14 cellular contexts compared by ENCODE assay signal in the genomic region with DNA sequence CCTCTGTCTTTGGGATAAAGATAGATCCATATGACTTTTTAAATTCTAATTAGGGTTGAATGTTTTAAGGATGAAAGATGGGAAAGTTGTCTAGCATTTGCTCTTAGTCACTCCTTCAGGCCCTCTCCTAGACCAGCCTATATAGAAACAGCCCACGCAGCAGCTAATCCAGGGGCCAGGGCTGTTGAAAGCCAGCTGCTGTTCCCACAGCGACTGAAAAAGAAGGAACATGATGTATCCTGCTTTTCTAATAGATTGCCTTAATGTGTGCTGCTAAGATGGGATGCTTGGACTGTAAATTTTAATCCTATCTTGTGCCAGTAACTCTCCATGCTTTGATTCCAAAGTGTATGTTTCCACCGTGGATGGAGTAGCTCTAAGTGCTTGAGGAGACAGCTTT. TPM values are rescaled to one million over a fixed set of nuclear protein-coding genes. Genes with fewer than 3 reads are reported as not detected.
DNase-seq lines count a peak whose midpoint lies in the region; ATAC-seq and TF ChIP-seq lines count a peak whose summit lies in the region.
"Had no signal": no experiment of that assay in that cellular context is flagged by ENCODE, and none has a peak within 500 bp of the region (broad histone marks: within the 10 kb centered on the region; RNA-seq: fewer than 3 reads in every experiment).

No MANE protein-coding gene starts in this region.

- no peaks in the 10 kb centered on the region for H3K27me3 ChIP-seq in endodermal cell (ENCODE audit: control insufficient read depth, insufficient read depth, low read length, poor library complexity, severe bottlenecking)
- H3K27me3 ChIP-seq in stomach smooth muscle (ENCODE audit: control insufficient read depth in 1 of 2, insufficient read depth in 2 of 2, low read length in 2 of 2): no peaks in the 10 kb centered on the region
- H3K27me3 ChIP-seq in CD4-positive, alpha-beta T cell (ENCODE audit: control insufficient read depth, insufficient read depth, low read length): no peaks in the 10 kb centered on the region
- H3K27me3 ChIP-seq in HAP-1 (ENCODE audit: low read depth): no peaks in the 10 kb centered on the region

- ATAC-seq in CD4-positive, alpha-beta T cell (ENCODE audit: poor library complexity): no peak
- ATAC-seq: HCT116; natural killer cell treated with Interleukin-12 subunit alpha and Interleukin-12 subunit beta and Interleukin-15 and Interleukin-18, amount 100 ng/mL, for 72 hours had no signal

- H3K27ac Mint-ChIP-seq in endodermal cell: no peak overlapping the region
- H3K27ac Mint-ChIP-seq in CD4-positive, alpha-beta T cell: no peak overlapping the region
- H3K27ac Mint-ChIP-seq: natural killer cell treated with Interleukin-12 subunit alpha and Interleukin-12 subunit beta and Interleukin-15 and Interleukin-18, amount 100 ng/mL, for 72 hours had no signal

- in situ Hi-C loops in HAP-1 (cut with MboI; ENCODE audit: low sequenced_read_pairs): no loop called here

- H3K9me3 Mint-ChIP-seq in endodermal cell: no peaks in the 10 kb centered on the region
- no peaks in the 10 kb centered on the region for H3K9me3 Mint-ChIP-seq in CD4-positive, alpha-beta T cell
- H3K9me3 Mint-ChIP-seq: natural killer cell treated with Interleukin-12 subunit alpha and Interleukin-12 subunit beta and Interleukin-15 and Interleukin-18, amount 100 ng/mL, for 72 hours had no signal

- no peaks in the 10 kb centered on the region for H3K4me1 Mint-ChIP-seq in endodermal cell
- no peaks in the 10 kb centered on the region for H3K4me1 Mint-ChIP-seq in CD4-positive, alpha-beta T cell (ENCODE audit: low read depth)

- DNase-seq in NCI-H1694 treated with DMSO at 0.1 percent for 48 hours (lab: John Stamatoyannopoulos, UW): peak; percentile 34
- no peak for DNase-seq in NCI-H1694 (lab: John Stamatoyannopoulos, UW)
- DNase-seq in endodermal cell: peak; percentile 24
- DNase-seq in CD4-positive, alpha-beta T cell: no peak
- DNase-seq in HAP-1 (ENCODE audit: low spot score in 2 of 2): no peak
- DNase-seq in iPS-NIHi11 (ENCODE audit: low spot score): no peak
- DNase-seq: 8988T; activated CD4-positive, CD25-positive, alpha-beta regulatory T cell treated with anti-CD3 and anti-CD28 coated beads, Interleukin-2, amount 50 U/mL, for 72 hours; NCI-H1048; small intestine had no signal

- H3K36me3 ChIP-seq in endodermal cell (ENCODE audit: control insufficient read depth, insufficient read depth, low read length): peaks cover 51% of the 10 kb centered on the region
- H3K36me3 ChIP-seq in mesodermal cell (ENCODE audit: control insufficient read depth, insufficient read depth, low read length): peaks cover 5% of the 10 kb centered on the region
- peaks cover 7 to 27% of the 10 kb centered on the region in 2 donors for H3K36me3 ChIP-seq in stomach smooth muscle (ENCODE audit: control insufficient read depth in 2 of 2, insufficient read depth in 2 of 2, low read length in 2 of 2)
- H3K36me3 ChIP-seq in HAP-1 (replicated peaks): peaks cover 4% of the 10 kb centered on the region

- H3K4me1 ChIP-seq in endodermal cell (ENCODE audit: control insufficient read depth, insufficient read depth, low read length) (no peaks in the 10 kb centered on the region), mesodermal cell (ENCODE audit: control insufficient read depth, insufficient read depth, low read length, poor library complexity, severe bottlenecking) (peaks cover 18% of the 10 kb centered on the region), stomach smooth muscle (ENCODE audit: control insufficient read depth, insufficient read depth, low read length) (peaks cover 13% of the 10 kb centered on the region), HAP-1 (no peaks in the 10 kb centered on the region; the same call in 1 of the 2 replicates)

- H3K9ac ChIP-seq in endodermal cell (ENCODE audit: extremely low read depth, low read length, poor library complexity, severe bottlenecking) (no peak overlapping the region), stomach smooth muscle (ENCODE audit: low read length in 2 of 2) (peak overlapping the region in 1 of 2 donors; percentile 36)

- H3K36me3 Mint-ChIP-seq in endodermal cell (ENCODE audit: low read depth): peaks cover 52% of the 10 kb centered on the region
- peaks cover 79% of the 10 kb centered on the region for H3K36me3 Mint-ChIP-seq in CD4-positive, alpha-beta T cell (ENCODE audit: low read depth)

- no peaks in the 10 kb centered on the region for H3K9me3 ChIP-seq in endodermal cell (ENCODE audit: control insufficient read depth, low read length)
- H3K9me3 ChIP-seq in mesodermal cell (ENCODE audit: control insufficient read depth, low read length): no peaks in the 10 kb centered on the region
- no peaks in the 10 kb centered on the region for H3K9me3 ChIP-seq in stomach smooth muscle (ENCODE audit: control insufficient read depth in 2 of 2, low read length in 2 of 2)
- no peaks in the 10 kb centered on the region for H3K9me3 ChIP-seq in CD4-positive, alpha-beta T cell (ENCODE audit: control insufficient read depth, low read length)
- no peaks in the 10 kb centered on the region for H3K9me3 ChIP-seq in HAP-1

- H3K4me3 ChIP-seq in endodermal cell (ENCODE audit: low read length): no peak overlapping the region
- no peak overlapping the region for H3K4me3 ChIP-seq in mesodermal cell (ENCODE audit: extremely low read depth, insufficient read depth, low read length, poor library complexity, severe bottlenecking)
- no peak overlapping the region for H3K4me3 ChIP-seq in stomach smooth muscle (ENCODE audit: low read length in 2 of 2)
- H3K4me3 ChIP-seq in HAP-1: no peak overlapping the region

- CTCF ChIA-PET in CD4-positive, alpha-beta T cell (lab: Charles Lee): no interaction called here

- 80 to 91% methylated on average over 2 to 3 of the region's 3 CpGs for WGBS in endodermal cell (ENCODE audit: insufficient coverage in 1 of 2, insufficient read length in 1 of 2), 2 experiments
- 33 to 71% methylated on average over 1 of the region's 3 CpGs for WGBS in mesodermal cell (ENCODE audit: insufficient coverage in 2 of 2), 2 experiments

- intact Hi-C loops in CD4-positive, alpha-beta T cell (cut with DNase I, micrococcal nuclease): no loop called here

- TF ChIP-seq CTCF in endodermal cell (conservative IDR thresholded peaks at IDR 0.05): no peak
- TF ChIP-seq CTCF in CD4-positive, alpha-beta T cell (IDR thresholded peaks at IDR 0.05): no peak

- H3K4me3 Mint-ChIP-seq in endodermal cell: no peak overlapping the region
- no peak overlapping the region for H3K4me3 Mint-ChIP-seq in CD4-positive, alpha-beta T cell
- H3K4me3 Mint-ChIP-seq: natural killer cell treated with Interleukin-12 subunit alpha and Interleukin-12 subunit beta and Interleukin-15 and Interleukin-18, amount 100 ng/mL, for 72 hours had no signal

- no peaks in the 10 kb centered on the region for H3K27me3 Mint-ChIP-seq in endodermal cell (ENCODE audit: insufficient read depth)
- H3K27me3 Mint-ChIP-seq in CD4-positive, alpha-beta T cell: no peaks in the 10 kb centered on the region
- H3K27me3 Mint-ChIP-seq: natural killer cell treated with Interleukin-12 subunit alpha and Interleukin-12 subunit beta and Interleukin-15 and Interleukin-18, amount 100 ng/mL, for 72 hours had no signal

- H3K27ac ChIP-seq in endodermal cell (ENCODE audit: low read depth, low read length) (peak overlapping the region; percentile 22), mesodermal cell (ENCODE audit: low read depth, low read length, severe bottlenecking) (peak overlapping the region; percentile 18), stomach smooth muscle (ENCODE audit: low read length) (peak overlapping the region; percentile 32)
- H3K27ac ChIP-seq in CD4-positive, alpha-beta T cell (ENCODE audit: low read depth, low read length): no peak overlapping the region

- POLR2A ChIA-PET in CD4-positive, alpha-beta T cell (lab: Charles Lee): no interaction called here

RNA-seq across cellular contexts. Expression of gene SLC36A1, which starts 33.0 kb away (rescaled TPM):
- 10 to 100 TPM; 15.4 to 33.3 TPM for total RNA-seq in endodermal cell
- polyA plus RNA-seq in endodermal cell (2013, experiment 1 of 2): 10.9 TPM
- 8.0 TPM for polyA plus RNA-seq in endodermal cell (2013, experiment 2 of 2)
- polyA plus RNA-seq in mesodermal cell (2013, experiment 1 of 2): 3.9 TPM
- 4.0 TPM for polyA plus RNA-seq in mesodermal cell (2013, experiment 2 of 2)
- total RNA-seq in CD4-positive, alpha-beta T cell: 1 to 10 TPM; 2.2 to 2.8 TPM

Comparison
In these comparisons a context has a peak if more than half of its experiments do, and no peak if none do; other contexts are left out.
1. DNase-seq: peak in NCI-H1694 treated with DMSO at 0.1 percent for 48 hours (single experiment) and endodermal cell (single experiment); none in NCI-H1694 (single experiment), CD4-positive, alpha-beta T cell (0 of 10), HAP-1 (0 of 2) and iPS-NIHi11 (single experiment).
2. RNA of gene SLC36A1, which starts 33.0 kb away (total RNA-seq): 15.4 to 33.3 TPM in endodermal cell; 2.2 to 2.8 TPM in CD4-positive, alpha-beta T cell; every median in the first group is over 4 times any median in the second.